Comparison of ENCODE assay signal across 1 cellular context in genomic region chr9:18489861-18490260, GRCh38.
TF ChIP-seq lines count a peak whose summit lies in the region.

No MANE protein-coding gene starts in this region.

TF ChIP-seq in endothelial cell of umbilical vein, 7 proteins besides CTCF, POLR2A, EP300 and RAD21 (continued from another document):
- TF ChIP-seq MAX (IDR thresholded peaks at IDR 0.05; ENCODE audit: insufficient read depth, insufficient read length) (no peak), FOS (IDR thresholded peaks at IDR 0.05; ENCODE audit: borderline replicate concordance, insufficient read depth, low read length) (no peak), JUN (IDR thresholded peaks at IDR 0.05; ENCODE audit: borderline replicate concordance, insufficient read depth, insufficient read length, low read depth) (no peak), EZH2 (IDR thresholded peaks at IDR 0.05; ENCODE audit: borderline replicate concordance, low read depth, low read length, severe bottlenecking) (no peak), POLR2AphosphoS5 (IDR thresholded peaks at IDR 0.05; ENCODE audit: insufficient read depth, low read depth, low read length) (no peak)
TF ChIP-seq in endothelial cell of umbilical vein: peak in this region for 0.
